ENCODE assay signal across 38 cellular contexts in genomic region chr2:75175473-75175872, GRCh38. TPM values are rescaled to one million over a fixed set of nuclear protein-coding genes. Genes with fewer than 3 reads are reported as not detected.
"Had no signal": no experiment of that assay in that cellular context is flagged by ENCODE, and none has a peak within 500 bp of the region (broad histone marks: within the 10 kb centered on the region; RNA-seq: fewer than 3 reads in every experiment).

No MANE protein-coding gene starts in this region.

- DNase-seq: activated CD4-positive, alpha-beta memory T cell treated with anti-CD3 and anti-CD28 coated beads, Interleukin-2, amount 10 ng/mL, durations not matched to agents 7 days and 5 days; activated CD4-positive, alpha-beta T cell treated with anti-CD3 and anti-CD28 coated beads for 1 hour; activated CD4-positive, alpha-beta T cell treated with anti-CD3 and anti-CD28 coated beads for 36 hours; activated CD4-positive, alpha-beta T cell treated with anti-CD3 and anti-CD28 coated beads for 48 hours; activated CD4-positive, alpha-beta T cell treated with anti-CD3 and anti-CD28 coated beads, Interleukin-2, amount 10 ng/mL, durations not matched to agents 7 days and 5 days; activated CD4-positive, alpha-beta T cell treated with anti-CD3 and anti-CD28 coated beads, Interleukin-2, amount 50 U/mL, for 48 hours; activated CD4-positive, CD25-positive, alpha-beta regulatory T cell; activated CD8-positive, alpha-beta memory T cell treated with anti-CD3 and anti-CD28 coated beads for 24 hours; activated CD8-positive, alpha-beta memory T cell treated with anti-CD3 and anti-CD28 coated beads, Interleukin-2, amount 10 ng/mL, durations not matched to agents 7 days and 5 days; activated CD8-positive, alpha-beta memory T cell treated with anti-CD3 and anti-CD28 coated beads, Interleukin-2, amount 50 U/mL, for 48 hours; activated CD8-positive, alpha-beta T cell treated with anti-CD3 and anti-CD28 coated beads, Interleukin-2, amount 10 ng/mL, durations not matched to agents 7 days and 5 days; activated effector memory CD4-positive, alpha-beta T cell treated with Interleukin-2 at 50 U/mL for 16 hours; activated gamma-delta T cell; activated naive CD4-positive, alpha-beta T cell treated with anti-CD3 and anti-CD28 coated beads, Interleukin-2, amount 10 ng/mL, durations not matched to agents 7 days and 5 days; activated naive CD4-positive, alpha-beta T cell treated with Interleukin-2 at 50 U/mL for 16 hours; activated naive CD8-positive, alpha-beta T cell treated with anti-CD3 and anti-CD28 coated beads, Interleukin-2, amount 10 ng/mL, durations not matched to agents 7 days and 5 days; activated naive CD8-positive, alpha-beta T cell treated with anti-CD3 and anti-CD28 coated beads, Interleukin-2, amount 50 U/mL, for 24 hours; activated T-cell treated with anti-CD3 and anti-CD28 coated beads, Interleukin-2, amount 50 U/mL, for 24 hours; activated T-cell treated with anti-CD3 and anti-CD28 coated beads, Interleukin-2, amount 50 U/mL, for 48 hours; amygdala; anterior cingulate cortex; caudate nucleus; cerebellar nuclear complex; T-helper 1 cell; T-helper 2 cell; T-helper 9 cell had no signal

- H3K27me3 Mint-ChIP-seq: activated CD4-positive, alpha-beta T cell treated with anti-CD3 and anti-CD28 coated beads, Interleukin-2, amount 10 ng/mL, durations not matched to agents 7 days and 5 days; activated naive CD8-positive, alpha-beta T cell; activated naive CD8-positive, alpha-beta T cell treated with anti-CD3 and anti-CD28 coated beads, Interleukin-2, amount 10 ng/mL, durations not matched to agents 7 days and 5 days; activated naive CD8-positive, alpha-beta T cell treated with anti-CD3 and anti-CD28 coated beads, Interleukin-2, amount 50 U/mL, for 24 hours; brain had no signal

- ATAC-seq: activated CD4-positive, alpha-beta T cell treated with anti-CD3 and anti-CD28 coated beads for 36 hours; activated CD4-positive, CD25-positive, alpha-beta regulatory T cell treated with anti-CD3 and anti-CD28 coated beads, Interleukin-2, amount 50 U/mL, for 24 hours; activated CD8-positive, alpha-beta memory T cell treated with anti-CD3 and anti-CD28 coated beads, Interleukin-2, amount 10 ng/mL, durations not matched to agents 7 days and 5 days; activated CD8-positive, alpha-beta T cell treated with anti-CD3 and anti-CD28 coated beads, Interleukin-2, amount 10 ng/mL, durations not matched to agents 7 days and 5 days; activated naive CD8-positive, alpha-beta T cell treated with anti-CD3 and anti-CD28 coated beads, Interleukin-2, amount 50 U/mL, for 24 hours had no signal

- H3K36me3 Mint-ChIP-seq: activated CD8-positive, alpha-beta memory T cell treated with anti-CD3 and anti-CD28 coated beads, Interleukin-2, amount 10 ng/mL, durations not matched to agents 7 days and 5 days; activated naive CD4-positive, alpha-beta T cell treated with anti-CD3 and anti-CD28 coated beads, Interleukin-2, amount 10 ng/mL, durations not matched to agents 7 days and 5 days; activated naive CD4-positive, alpha-beta T cell treated with anti-CD3 and anti-CD28 coated beads, Interleukin-2, amount 50 U/mL, for 24 hours; activated naive CD8-positive, alpha-beta T cell; activated naive CD8-positive, alpha-beta T cell treated with anti-CD3 and anti-CD28 coated beads, Interleukin-2, amount 10 ng/mL, durations not matched to agents 7 days and 5 days; brain had no signal

- H3K36me3 ChIP-seq: ascending aorta, cardiac muscle cell had no signal

- H3K4me3 Mint-ChIP-seq: activated CD4-positive, alpha-beta memory T cell treated with anti-CD3 and anti-CD28 coated beads, Interleukin-2, amount 10 ng/mL, durations not matched to agents 7 days and 5 days; activated CD4-positive, alpha-beta T cell treated with anti-CD3 and anti-CD28 coated beads for 36 hours; activated CD4-positive, alpha-beta T cell treated with anti-CD3 and anti-CD28 coated beads, Interleukin-2, amount 10 ng/mL, durations not matched to agents 7 days and 5 days; activated CD8-positive, alpha-beta memory T cell treated with anti-CD3 and anti-CD28 coated beads, Interleukin-2, amount 10 ng/mL, durations not matched to agents 7 days and 5 days; activated CD8-positive, alpha-beta T cell treated with anti-CD3 and anti-CD28 coated beads, Interleukin-2, amount 10 ng/mL, durations not matched to agents 7 days and 5 days; activated naive CD4-positive, alpha-beta T cell treated with anti-CD3 and anti-CD28 coated beads, Interleukin-2, amount 10 ng/mL, durations not matched to agents 7 days and 5 days; activated naive CD4-positive, alpha-beta T cell treated with anti-CD3 and anti-CD28 coated beads, Interleukin-2, amount 50 U/mL, for 24 hours; activated naive CD8-positive, alpha-beta T cell; activated naive CD8-positive, alpha-beta T cell treated with anti-CD3 and anti-CD28 coated beads, Interleukin-2, amount 10 ng/mL, durations not matched to agents 7 days and 5 days; activated naive CD8-positive, alpha-beta T cell treated with anti-CD3 and anti-CD28 coated beads, Interleukin-2, amount 50 U/mL, for 24 hours; activated T-cell treated with anti-CD3 and anti-CD28 coated beads, Interleukin-2, amount 50 U/mL, for 24 hours; brain; central memory CD8-positive, alpha-beta T cell; T-helper 1 cell treated with Interleukin-12 subunit alpha and Interleukin-12 subunit beta and Interleukin-4 antibody, amounts not matched to agents 30 μg/mL and 1 μg/mL, for 36 hours; T-helper 2 cell treated with Interferon-gamma antibody and Interleukin-4, amounts not matched to agents 5 μg/mL and 100 μg/mL, for 36 hours had no signal

- H3K27ac ChIP-seq: ascending aorta, cardiac muscle cell, VCaP had no signal

- H3K9me3 Mint-ChIP-seq: activated CD4-positive, alpha-beta memory T cell treated with anti-CD3 and anti-CD28 coated beads, Interleukin-2, amount 10 ng/mL, durations not matched to agents 7 days and 5 days; activated naive CD4-positive, alpha-beta T cell treated with anti-CD3 and anti-CD28 coated beads, Interleukin-2, amount 10 ng/mL, durations not matched to agents 7 days and 5 days; activated naive CD4-positive, alpha-beta T cell treated with anti-CD3 and anti-CD28 coated beads, Interleukin-2, amount 50 U/mL, for 24 hours; activated naive CD8-positive, alpha-beta T cell treated with anti-CD3 and anti-CD28 coated beads, Interleukin-2, amount 10 ng/mL, durations not matched to agents 7 days and 5 days; activated naive CD8-positive, alpha-beta T cell treated with anti-CD3 and anti-CD28 coated beads, Interleukin-2, amount 50 U/mL, for 24 hours; activated T-cell treated with anti-CD3 and anti-CD28 coated beads, Interleukin-2, amount 50 U/mL, for 24 hours; activated T-helper 2 cell treated with anti-CD3 and anti-CD28 coated beads, Interferon-gamma antibody, Interleukin-2, Interleukin-4, amounts not matched to agents 10 μg/mL and 5 μg/mL and 100 μg/mL, durations not matched to agents 14 hours and 24 hours and 36 hours; central memory CD8-positive, alpha-beta T cell; T-helper 1 cell treated with Interleukin-12 subunit alpha and Interleukin-12 subunit beta and Interleukin-4 antibody, amounts not matched to agents 30 μg/mL and 1 μg/mL, for 36 hours; T-helper 2 cell treated with Interferon-gamma antibody and Interleukin-4, amounts not matched to agents 5 μg/mL and 100 μg/mL, for 36 hours had no signal

- H3K4me1 ChIP-seq: ascending aorta had no signal

- H3K4me1 Mint-ChIP-seq: activated CD4-positive, alpha-beta memory T cell treated with anti-CD3 and anti-CD28 coated beads, Interleukin-2, amount 10 ng/mL, durations not matched to agents 7 days and 5 days; activated CD4-positive, alpha-beta T cell treated with anti-CD3 and anti-CD28 coated beads for 36 hours; activated CD4-positive, alpha-beta T cell treated with anti-CD3 and anti-CD28 coated beads, Interleukin-2, amount 10 ng/mL, durations not matched to agents 7 days and 5 days; activated CD8-positive, alpha-beta memory T cell treated with anti-CD3 and anti-CD28 coated beads, Interleukin-2, amount 10 ng/mL, durations not matched to agents 7 days and 5 days; activated naive CD4-positive, alpha-beta T cell treated with anti-CD3 and anti-CD28 coated beads, Interleukin-2, amount 10 ng/mL, durations not matched to agents 7 days and 5 days; activated naive CD4-positive, alpha-beta T cell treated with anti-CD3 and anti-CD28 coated beads, Interleukin-2, amount 50 U/mL, for 24 hours; activated naive CD8-positive, alpha-beta T cell treated with anti-CD3 and anti-CD28 coated beads, Interleukin-2, amount 10 ng/mL, durations not matched to agents 7 days and 5 days; activated naive CD8-positive, alpha-beta T cell treated with anti-CD3 and anti-CD28 coated beads, Interleukin-2, amount 50 U/mL, for 24 hours; brain; central memory CD8-positive, alpha-beta T cell had no signal

- H3K4me3 ChIP-seq: ascending aorta, cardiac muscle cell had no signal

- H3K9me3 ChIP-seq: ascending aorta had no signal

- H3K27ac Mint-ChIP-seq: activated CD4-positive, alpha-beta memory T cell treated with anti-CD3 and anti-CD28 coated beads, Interleukin-2, amount 10 ng/mL, durations not matched to agents 7 days and 5 days; activated CD4-positive, alpha-beta T cell treated with anti-CD3 and anti-CD28 coated beads for 36 hours; activated CD4-positive, alpha-beta T cell treated with anti-CD3 and anti-CD28 coated beads, Interleukin-2, amount 10 ng/mL, durations not matched to agents 7 days and 5 days; activated CD8-positive, alpha-beta memory T cell treated with anti-CD3 and anti-CD28 coated beads, Interleukin-2, amount 10 ng/mL, durations not matched to agents 7 days and 5 days; activated CD8-positive, alpha-beta T cell treated with anti-CD3 and anti-CD28 coated beads, Interleukin-2, amount 10 ng/mL, durations not matched to agents 7 days and 5 days; activated naive CD4-positive, alpha-beta T cell treated with anti-CD3 and anti-CD28 coated beads, Interleukin-2, amount 10 ng/mL, durations not matched to agents 7 days and 5 days; activated naive CD4-positive, alpha-beta T cell treated with anti-CD3 and anti-CD28 coated beads, Interleukin-2, amount 50 U/mL, for 24 hours; activated naive CD8-positive, alpha-beta T cell; activated naive CD8-positive, alpha-beta T cell treated with anti-CD3 and anti-CD28 coated beads, Interleukin-2, amount 10 ng/mL, durations not matched to agents 7 days and 5 days; activated naive CD8-positive, alpha-beta T cell treated with anti-CD3 and anti-CD28 coated beads, Interleukin-2, amount 50 U/mL, for 24 hours; activated T-cell treated with anti-CD3 and anti-CD28 coated beads, Interleukin-2, amount 50 U/mL, for 24 hours; activated T-helper 2 cell treated with anti-CD3 and anti-CD28 coated beads, Interferon-gamma antibody, Interleukin-2, Interleukin-4, amounts not matched to agents 10 μg/mL and 5 μg/mL and 100 μg/mL, durations not matched to agents 14 hours and 24 hours and 36 hours; brain; T-helper 1 cell treated with Interleukin-12 subunit alpha and Interleukin-12 subunit beta and Interleukin-4 antibody, amounts not matched to agents 30 μg/mL and 1 μg/mL, for 36 hours; T-helper 2 cell treated with Interferon-gamma antibody and Interleukin-4, amounts not matched to agents 5 μg/mL and 100 μg/mL, for 36 hours had no signal

- H3K27me3 ChIP-seq: ascending aorta, cardiac muscle cell had no signal

RNA-seq across cellular contexts. Expression of gene TACR1, which starts 23.8 kb away (rescaled TPM):
- total RNA-seq: activated CD4-positive, alpha-beta memory T cell treated with anti-CD3 and anti-CD28 coated beads, Interleukin-2, amount 10 ng/mL, durations not matched to agents 7 days and 5 days; activated CD4-positive, alpha-beta T cell treated with anti-CD3 and anti-CD28 coated beads for 36 hours; activated CD4-positive, alpha-beta T cell treated with anti-CD3 and anti-CD28 coated beads, Interleukin-2, amount 10 ng/mL, durations not matched to agents 7 days and 5 days; activated CD8-positive, alpha-beta memory T cell treated with anti-CD3 and anti-CD28 coated beads, Interleukin-2, amount 10 ng/mL, durations not matched to agents 7 days and 5 days; activated CD8-positive, alpha-beta T cell treated with anti-CD3 and anti-CD28 coated beads, Interleukin-2, amount 10 ng/mL, durations not matched to agents 7 days and 5 days; activated naive CD8-positive, alpha-beta T cell treated with anti-CD3 and anti-CD28 coated beads, Interleukin-2, amount 10 ng/mL, durations not matched to agents 7 days and 5 days; activated T-helper 2 cell treated with anti-CD3 and anti-CD28 coated beads, Interferon-gamma antibody, Interleukin-2, Interleukin-4, amounts not matched to agents 10 μg/mL and 5 μg/mL and 100 μg/mL, durations not matched to agents 14 hours and 24 hours and 36 hours; bronchial epithelial cell; cardiac muscle cell had no signal
- polyA plus RNA-seq: cardiac muscle cell had no signal
